Comparison of ENCODE assay signal across 20 cellular contexts in genomic region chr15:58286541-58286940, GRCh38.
"Had no signal": no experiment of that assay in that cellular context is flagged by ENCODE, and none has a peak within 500 bp of the region (broad histone marks: within the 10 kb centered on the region; RNA-seq: fewer than 3 reads in every experiment).

No MANE protein-coding gene starts in this region.

- DNase-seq: effector memory CD4-positive, alpha-beta T cell; foreskin melanocyte; head of caudate nucleus; hippocampal formation; kidney glomerular epithelial cell; nucleus accumbens; ovary; right cardiac atrium; stimulated activated CD4-positive, alpha-beta T cell treated with anti-CD3 and anti-CD28 coated beads, Interleukin-4, amount 100 ng/mL, for 1 hour; stimulated activated CD8-positive, alpha-beta memory T cell treated with anti-CD3 and anti-CD28 coated beads, Interleukin-4, amount 100 ng/mL, for 48 hours; stimulated activated naive CD8-positive, alpha-beta T cell treated with anti-CD3 and anti-CD28 coated beads, Interleukin-15, Interleukin-2, amounts not matched to agents 100 U/mL and 50 U/mL, for 24 hours; thyroid gland had no signal

- H3K36me3 ChIP-seq: neural progenitor cell, ovary, suprapubic skin, thyroid gland had no signal

- H3K4me2 ChIP-seq: neural progenitor cell, smooth muscle cell had no signal

- H3K27ac ChIP-seq: neural progenitor cell, ovary, suprapubic skin, thyroid gland had no signal

- FAIRE-seq: endometrium, urothelium cell line had no signal

- H3K4me3 Mint-ChIP-seq: natural killer cell treated with Interleukin-12 subunit alpha and Interleukin-12 subunit beta and Interleukin-15 and Interleukin-18, amount 100 ng/mL, for 72 hours; neural progenitor cell; stimulated activated effector memory CD8-positive, alpha-beta T cell treated with anti-CD3 and anti-CD28 coated beads, Interleukin-12 subunit alpha, Interleukin-12 subunit beta, amount 100 ng/mL, for 72 hours; type B pancreatic cell had no signal

- H3K27me3 ChIP-seq: neural progenitor cell, ovary, suprapubic skin, thyroid gland had no signal

- ATAC-seq: natural killer cell treated with Interleukin-12 subunit alpha and Interleukin-12 subunit beta and Interleukin-15 and Interleukin-18, amount 100 ng/mL, for 72 hours; right cardiac atrium; stimulated activated effector memory CD8-positive, alpha-beta T cell treated with anti-CD3 and anti-CD28 coated beads, Interleukin-12 subunit alpha, Interleukin-12 subunit beta, amount 100 ng/mL, for 72 hours; stimulated activated naive CD8-positive, alpha-beta T cell treated with anti-CD3 and anti-CD28 coated beads, Interleukin-15, Interleukin-2, amounts not matched to agents 100 U/mL and 50 U/mL, for 24 hours had no signal

- H3K9me3 Mint-ChIP-seq: natural killer cell treated with Interleukin-12 subunit alpha and Interleukin-12 subunit beta and Interleukin-15 and Interleukin-18, amount 100 ng/mL, for 72 hours; neural progenitor cell; stimulated activated effector memory CD8-positive, alpha-beta T cell treated with anti-CD3 and anti-CD28 coated beads, Interleukin-12 subunit alpha, Interleukin-12 subunit beta, amount 100 ng/mL, for 72 hours; type B pancreatic cell had no signal

- H3K36me3 Mint-ChIP-seq: natural killer cell treated with Interleukin-12 subunit alpha and Interleukin-12 subunit beta and Interleukin-15 and Interleukin-18, amount 100 ng/mL, for 72 hours; neural progenitor cell; stimulated activated effector memory CD8-positive, alpha-beta T cell treated with anti-CD3 and anti-CD28 coated beads, Interleukin-12 subunit alpha, Interleukin-12 subunit beta, amount 100 ng/mL, for 72 hours; type B pancreatic cell had no signal

- H3K27me3 Mint-ChIP-seq: natural killer cell treated with Interleukin-12 subunit alpha and Interleukin-12 subunit beta and Interleukin-15 and Interleukin-18, amount 100 ng/mL, for 72 hours; type B pancreatic cell had no signal

- H3K9ac ChIP-seq: neural progenitor cell had no signal

- H3K9me3 ChIP-seq: ovary, suprapubic skin, thyroid gland had no signal

- H3K4me3 ChIP-seq: neural progenitor cell, ovary, smooth muscle cell, suprapubic skin, thyroid gland had no signal

- H2AFZ ChIP-seq: neural progenitor cell had no signal

- H3K4me1 ChIP-seq: suprapubic skin, thyroid gland had no signal

- H3K27ac Mint-ChIP-seq: neural progenitor cell; stimulated activated effector memory CD8-positive, alpha-beta T cell treated with anti-CD3 and anti-CD28 coated beads, Interleukin-12 subunit alpha, Interleukin-12 subunit beta, amount 100 ng/mL, for 72 hours; type B pancreatic cell had no signal
